In the genomic region with DNA sequence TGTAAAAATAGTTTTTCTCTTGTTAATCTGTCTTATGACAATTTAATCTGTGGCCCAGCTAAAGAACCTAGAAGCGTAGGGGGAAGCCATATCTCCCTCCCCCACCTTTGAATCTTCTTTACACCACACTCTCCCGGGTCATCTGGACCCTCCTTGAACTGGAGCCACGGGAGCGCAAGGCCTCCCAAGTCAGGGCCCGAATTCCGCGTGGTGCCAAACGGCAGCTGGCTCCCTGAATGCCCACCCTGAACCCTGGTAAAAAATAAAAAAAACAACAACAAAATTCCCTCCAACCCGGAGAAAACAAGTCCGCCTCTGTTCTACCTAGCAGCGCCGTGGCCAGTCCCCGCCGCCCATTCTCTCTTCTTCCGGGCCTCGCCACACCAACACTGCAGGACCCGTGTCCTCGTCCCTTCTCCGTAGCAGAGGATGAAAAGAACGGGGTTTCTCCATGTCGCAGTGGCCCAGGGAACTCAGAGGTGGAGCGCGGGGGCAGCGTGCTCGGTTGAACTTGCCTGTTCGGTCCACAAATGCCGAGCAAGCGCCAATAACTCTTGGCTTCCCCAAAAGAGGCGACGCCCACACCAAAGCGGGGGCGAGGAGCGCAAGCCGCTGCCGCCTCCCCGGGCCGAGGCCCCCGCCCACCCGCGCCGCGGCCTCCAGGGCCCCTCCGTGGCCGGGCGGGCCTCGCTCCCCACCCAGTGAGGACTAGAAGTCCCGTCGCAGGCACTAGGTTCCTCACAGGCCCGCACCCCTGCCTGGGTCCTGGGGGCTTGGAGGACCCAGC, we compare ENCODE assay signal across 8 cellular contexts. TPM values are rescaled to one million over a fixed set of nuclear protein-coding genes. Genes with fewer than 3 reads are reported as not detected.
DNase-seq lines count a peak whose midpoint lies in the region; ATAC-seq and TF ChIP-seq lines count a peak whose summit lies in the region.

No MANE protein-coding gene starts in this region.

- peak overlapping the region; percentile 61 to 72 for H3K9ac ChIP-seq in duodenal mucosa (ENCODE audit: low read depth in 1 of 2, low read length in 2 of 2)

- H3K27me3 ChIP-seq in duodenal mucosa (ENCODE audit: control insufficient read depth in 1 of 2, insufficient read depth in 2 of 2, low read length in 2 of 2) (no peaks in the 10 kb centered on the region), lung (ENCODE audit: control insufficient read depth, insufficient read depth) (no peaks in the 10 kb centered on the region)

- TF ChIP-seq CTCF in lung (IDR thresholded peaks at IDR 0.05; ENCODE audit: control extremely low read depth, extremely low read depth) = no peak

- no peaks in the 10 kb centered on the region for H3K36me3 ChIP-seq in duodenal mucosa (ENCODE audit: control insufficient read depth in 1 of 2, insufficient read depth in 2 of 2, low read length in 2 of 2)
- H3K36me3 ChIP-seq in lung (ENCODE audit: control insufficient read depth in 2 of 2, insufficient read depth in 2 of 2, low read length in 2 of 2) = no peaks in the 10 kb centered on the region

- H3K27ac ChIP-seq in duodenal mucosa (ENCODE audit: low read depth, low read length) (peak overlapping the region; percentile 85), lung (ENCODE audit: low read depth in 1 of 2, low read length in 1 of 2) (peak overlapping the region; percentile 96)

- peaks cover 10 to 13% of the 10 kb centered on the region in 2 donors for H3K4me1 ChIP-seq in duodenal mucosa (ENCODE audit: control insufficient read depth in 1 of 2, insufficient read depth in 2 of 2, low read length in 2 of 2)
- peaks cover 5 to 16% of the 10 kb centered on the region in 2 donors for H3K4me1 ChIP-seq in lung (ENCODE audit: control insufficient read depth in 2 of 2, insufficient read depth in 2 of 2, low read length in 2 of 2)

- DNase-seq in NK-92 treated with Interleukin-12 subunit alpha and Interleukin-12 subunit beta, amount 100 ng/mL, for 24 hours (lab: John Stamatoyannopoulos, UW) = peak; percentile 6
- DNase-seq in NK-92 (lab: John Stamatoyannopoulos, UW; ENCODE audit: unreplicated experiment) = no peak
- DNase-seq in NCI-H510A treated with DMSO at 0.1 percent for 48 hours (lab: John Stamatoyannopoulos, UW) = peak; percentile 64
- peak; percentile 58 to 71 for DNase-seq in activated CD4-positive, alpha-beta T cell treated with anti-CD3 and anti-CD28 coated beads, Interleukin-2, amount 50 U/mL, for 4 hours
- peak; percentile 72 for DNase-seq in lung (ENCODE audit: low spot score)
- DNase-seq in stimulated activated CD8-positive, alpha-beta memory T cell treated with anti-CD3 and anti-CD28 coated beads, Interleukin-12 subunit alpha, Interleukin-12 subunit beta, amount 100 ng/mL, for 4 hours (ENCODE audit: low read depth) = peak; percentile 45

- H3K9me3 ChIP-seq in duodenal mucosa (ENCODE audit: control insufficient read depth in 1 of 2, low read length in 2 of 2) = peaks cover 0 to 3% of the 10 kb centered on the region in 2 donors
- H3K9me3 ChIP-seq in lung (ENCODE audit: control insufficient read depth in 2 of 2, insufficient read depth in 1 of 2, low read length in 1 of 2) = no peaks in the 10 kb centered on the region

- H3K4me3 ChIP-seq in duodenal mucosa (ENCODE audit: low read depth in 1 of 2, low read length in 2 of 2) (peak overlapping the region; percentile 64 to 82), lung (peak overlapping the region; percentile 64)

- WGBS in lung, 2 donors = 2% methylated on average over 37 to 49 of the region's 49 CpGs

- ATAC-seq in HG02973 (IDR thresholded peaks at IDR 0.05; ENCODE audit: unreplicated experiment) (peak; percentile 60), lung (ENCODE audit: insufficient read depth, low FRiP score) (peak; percentile 85)

RNA-seq across cellular contexts. Expression of gene FKBP9, which starts 15.1 kb away (rescaled TPM):
- total RNA-seq in lung = 100 to 1,000 TPM; 117 to 118 TPM
- polyA plus RNA-seq in lung = 10 to 100 TPM; 24.2 to 31.0 TPM

RNA-seq across cellular contexts. Expression of gene KBTBD2, which starts 50.6 kb away (rescaled TPM):
- 10 to 100 TPM; 24.5 to 80.5 TPM for total RNA-seq in lung
- polyA plus RNA-seq in lung = 10 to 100 TPM; 15.0 to 26.7 TPM
